In the genomic region with DNA sequence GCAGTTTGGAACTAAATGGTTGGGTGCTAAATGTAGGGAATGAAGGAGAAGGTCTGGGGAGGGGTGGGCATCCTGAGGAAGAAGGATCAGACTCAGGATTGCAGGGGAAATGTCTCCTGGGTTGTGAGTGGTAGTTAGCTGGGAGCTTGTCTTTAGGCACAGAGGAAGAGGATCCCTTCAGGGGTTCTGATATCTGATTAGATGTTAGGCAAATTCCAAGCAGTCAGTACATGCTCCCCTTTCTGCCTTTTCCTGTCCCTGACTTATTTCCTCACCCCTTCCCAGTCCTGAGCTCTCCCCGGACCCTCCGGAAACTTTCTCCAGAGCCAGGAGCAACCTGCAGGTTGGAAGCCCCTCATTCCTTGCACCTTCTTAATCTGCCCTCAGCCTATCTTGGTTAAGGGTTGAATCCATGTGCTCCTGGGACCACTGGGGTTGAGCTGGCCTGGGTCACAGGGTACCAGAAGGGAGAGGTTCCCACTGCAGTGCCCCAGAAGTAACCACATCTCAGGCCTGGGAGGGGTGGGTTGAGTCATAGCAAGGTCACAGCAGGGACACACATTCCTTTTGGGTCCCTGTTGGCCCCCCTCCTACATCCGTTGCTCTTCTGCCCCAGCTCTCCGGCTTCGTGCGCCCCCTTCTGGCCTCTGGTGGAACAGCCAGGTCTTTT, we compare ENCODE assay signal across 8 cellular contexts. TPM values are rescaled to one million over a fixed set of nuclear protein-coding genes. Genes with fewer than 3 reads are reported as not detected.
A peak's percentile ranks its signal among the peaks of the same experiment; 100 is the strongest.
DNase-seq lines count a peak whose midpoint lies in the region; ATAC-seq and TF ChIP-seq lines count a peak whose summit lies in the region.

No MANE protein-coding gene starts in this region.

- peaks cover 7% of the 10 kb centered on the region for H3K4me1 ChIP-seq in BE2C

- ATAC-seq in HG02642 (IDR thresholded peaks at IDR 0.05; ENCODE audit: poor library complexity, unreplicated experiment) (peak; percentile 35), HG03565 (IDR thresholded peaks at IDR 0.05; ENCODE audit: unreplicated experiment) (no peak)

- no peak for TF ChIP-seq POLR2A in lower leg skin (IDR thresholded peaks at IDR 0.05)

- no peaks in the 10 kb centered on the region for H3K27me3 ChIP-seq in BE2C

- intact Hi-C loops in lower leg skin (cut with DNase I; ENCODE audit: low total_unique reads), result no loop called here

- WGBS in lower leg skin, 2 donors, result 9 to 10% methylated on average over 6 of the region's 6 CpGs

- H3K4me3 ChIP-seq in BE2C (ENCODE audit: low read depth, low read length) (no peak overlapping the region), lower leg skin (ENCODE audit: low read depth, poor library complexity, severe bottlenecking) (no peak overlapping the region)

- DNase-seq in BE2C (peak; percentile 86), NCI-H748 treated with DMSO at 0.1 percent for 48 hours (lab: John Stamatoyannopoulos, UW) (peak; percentile 64), dermis blood vessel endothelial cell (peak; percentile 87), lower leg skin (ENCODE audit: low spot score in 2 of 2) (peak; percentile 92 to 99)
- DNase-seq in activated CD4-positive, alpha-beta T cell treated with anti-CD3 and anti-CD28 coated beads, Interleukin-2, amount 50 U/mL, for 24 hours (ENCODE audit: low read depth in 1 of 2, low spot score in 1 of 2), result peak; percentile 83 to 86
- DNase-seq in stimulated activated CD4-positive, alpha-beta T cell treated with anti-CD3 and anti-CD28 coated beads, Interleukin-4, amount 100 ng/mL, for 1 hour, result peak; percentile 90

- peak; percentile 97 for TF ChIP-seq CTCF in BE2C (IDR thresholded peaks at IDR 0.05; ENCODE audit: low read depth, low read length)
- TF ChIP-seq CTCF in lower leg skin (IDR thresholded peaks at IDR 0.05), result peak in 1 of 3 donors; percentile 93

- H3K9me3 ChIP-seq in BE2C, result no peaks in the 10 kb centered on the region

- no peaks in the 10 kb centered on the region for H3K36me3 ChIP-seq in BE2C

RNA-seq across cellular contexts. Expression of gene IGFBP6, which starts 1.6 kb away (rescaled TPM):
- not detected for polyA plus RNA-seq in BE2C (2012; ENCODE audit: insufficient read depth, insufficient read length, low read depth)
- total RNA-seq in dermis blood vessel endothelial cell (4.9 and 7.0 TPM in 2 replicates), lower leg skin (100 to 1,000 TPM in 1 of 4 donors, 10 to 100 TPM in 3; 22.0 to 508 (median 68.9) TPM)

RNA-seq across cellular contexts. Expression of gene SOAT2, which starts 4.2 kb away (rescaled TPM):
- not detected for polyA plus RNA-seq in BE2C (2012; ENCODE audit: insufficient read depth, insufficient read length, low read depth)
- total RNA-seq in dermis blood vessel endothelial cell (not detected in 2 replicates), lower leg skin (under 1 TPM in 2 of 4 donors, not detected in 2; 0.26 to 0.63 TPM)

RNA-seq across cellular contexts. Expression of gene SPRYD3, which starts 19.9 kb away (rescaled TPM):
- 30.5 TPM for polyA plus RNA-seq in BE2C (2012; ENCODE audit: insufficient read depth, insufficient read length, low read depth)
- 13.1 and 16.5 TPM in 2 replicates for total RNA-seq in dermis blood vessel endothelial cell
- 10 to 100 TPM; 21.0 to 39.5 (median 28.4) TPM for total RNA-seq in lower leg skin

RNA-seq across cellular contexts. Expression of gene TNS2, which starts 49.3 kb away (rescaled TPM):
- polyA plus RNA-seq in BE2C (2012; ENCODE audit: insufficient read depth, insufficient read length, low read depth), result 28.1 TPM
- 56.2 and 56.5 TPM in 2 replicates for total RNA-seq in dermis blood vessel endothelial cell
- 10 to 100 TPM; 21.8 to 87.1 (median 65.9) TPM for total RNA-seq in lower leg skin
